Comparison of ENCODE assay signal across 9 cellular contexts in the genomic region with DNA sequence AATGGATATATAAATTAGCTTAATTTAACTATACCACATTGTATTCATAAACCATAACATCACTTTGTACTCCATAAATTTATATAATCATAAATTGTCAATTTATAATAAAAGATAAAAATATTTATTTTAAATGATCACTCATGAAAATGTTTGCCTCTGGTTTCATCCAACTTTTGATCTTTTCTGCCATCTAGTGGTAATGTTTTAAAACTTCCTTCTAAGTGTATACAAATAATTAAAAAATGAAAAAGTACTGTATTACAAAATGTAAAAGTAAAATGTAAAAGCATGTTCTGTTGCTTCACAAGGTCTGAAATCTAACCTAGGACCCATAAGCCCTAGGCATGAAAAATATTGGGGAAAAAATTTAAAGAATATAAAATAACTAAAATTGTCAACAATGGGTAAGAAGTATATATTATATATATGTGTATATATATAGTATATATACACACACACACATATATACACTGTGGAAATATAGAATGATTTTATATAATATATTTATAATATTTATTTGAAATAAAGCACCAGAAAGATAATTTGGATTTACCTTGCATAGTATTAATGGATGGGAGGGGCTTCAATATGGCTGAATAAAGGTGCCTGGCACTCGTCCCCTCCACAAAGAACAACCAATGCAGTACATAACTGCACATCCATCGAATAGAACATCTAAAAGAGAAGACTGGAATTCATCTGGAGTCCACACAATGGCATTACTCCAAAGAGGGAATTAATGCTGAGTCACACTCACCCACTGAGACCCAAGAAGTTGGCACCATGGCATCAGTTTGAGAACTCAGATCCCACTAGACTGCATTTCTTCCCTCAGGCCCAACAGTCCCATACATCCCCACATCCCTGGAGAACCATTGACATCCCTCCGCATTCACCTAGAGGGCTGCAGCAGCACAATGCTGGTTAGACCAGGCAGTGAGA. TPM values are rescaled to one million over a fixed set of nuclear protein-coding genes. Genes with fewer than 3 reads are reported as not detected.
DNase-seq lines count a peak whose midpoint lies in the region; ATAC-seq and TF ChIP-seq lines count a peak whose summit lies in the region.
"Had no signal": no experiment of that assay in that cellular context is flagged by ENCODE, and none has a peak within 500 bp of the region (broad histone marks: within the 10 kb centered on the region; RNA-seq: fewer than 3 reads in every experiment).

No MANE protein-coding gene starts in this region.

- BruUV-seq in Calu3 (replicated peaks; lab: Mats Ljungman, UMichigan) = no TSS peak

- H3K4me3 Mint-ChIP-seq in GM23338 (no peak overlapping the region), nephron (no peak overlapping the region), Calu3 (ENCODE audit: low read depth, unreplicated experiment) (no peak overlapping the region)
- H3K4me3 Mint-ChIP-seq: activated naive CD8-positive, alpha-beta T cell had no signal

- CTCF ChIA-PET in Calu3 (lab: Charles Lee) = interaction anchor here (1.5 kb wide), 1 partner anchor 77 kb away, joined by 3 read pairs; no protein-coding TSS in a partner anchor

- H3F3A ChIP-seq in GM23338 (replicated peaks; ENCODE audit: low read depth) = no peaks in the 10 kb centered on the region

- peak overlapping the region; percentile 56; the same call in 1 of the 2 replicates for H3K27ac Mint-ChIP-seq in GM23338
- no peak overlapping the region for H3K27ac Mint-ChIP-seq in nephron
- H3K27ac Mint-ChIP-seq in Calu3 (ENCODE audit: unreplicated experiment) = no peak overlapping the region
- H3K27ac Mint-ChIP-seq: activated naive CD8-positive, alpha-beta T cell had no signal

- DNase-seq in AG10803 (ENCODE audit: low read depth) (peak; percentile 60), GM23338 (ENCODE audit: low spot score) (peak; percentile 54), NCI-H345 treated with DMSO at 0.1 percent for 48 hours (lab: John Stamatoyannopoulos, UW; ENCODE audit: unreplicated experiment) (peak; percentile 11), cerebellum (ENCODE audit: low spot score) (peak; percentile 6), Calu3 (no peak)

- H3K9me3 Mint-ChIP-seq in GM23338 (no peaks in the 10 kb centered on the region), nephron (peaks cover 27% of the 10 kb centered on the region), Calu3 (ENCODE audit: low read depth, unreplicated experiment) (peaks cover 5% of the 10 kb centered on the region)

- TF ChIP-seq CTCF in AG10803 (conservative IDR thresholded peaks at IDR 0.05; ENCODE audit: low read length) = peak; percentile 52
- TF ChIP-seq CTCF in GM23338 (conservative IDR thresholded peaks at IDR 0.05; ENCODE audit: low read depth in 2 of 2) = peak in 1 of 2 experiments; percentile 65; a peak in 3 of 4 replicates
- TF ChIP-seq CTCF in nephron (IDR thresholded peaks at IDR 0.05; ENCODE audit: unreplicated experiment in 3 of 3) = peak; percentile 48 to 73 (median 52)
- no peak for TF ChIP-seq CTCF in Calu3 (IDR thresholded peaks at IDR 0.05; ENCODE audit: unreplicated experiment)

- H3K4me3 ChIP-seq in AG10803 (ENCODE audit: low read length) (no peak overlapping the region), GM23338 (no peak overlapping the region)

- H3K4me1 Mint-ChIP-seq in GM23338 = peaks cover 5% of the 10 kb centered on the region; the same call in 1 of the 3 replicates
- H3K4me1 Mint-ChIP-seq in nephron = peaks cover 11% of the 10 kb centered on the region
- peaks cover 8% of the 10 kb centered on the region for H3K4me1 Mint-ChIP-seq in Calu3 (ENCODE audit: low read depth, unreplicated experiment)

- peaks cover 2% of the 10 kb centered on the region for H3K27me3 Mint-ChIP-seq in GM23338 (ENCODE audit: insufficient read depth, low read depth, poor library complexity)
- H3K27me3 Mint-ChIP-seq in nephron (ENCODE audit: low read depth) = no peaks in the 10 kb centered on the region
- H3K27me3 Mint-ChIP-seq in Calu3 (ENCODE audit: unreplicated experiment) = no peaks in the 10 kb centered on the region

- no peaks in the 10 kb centered on the region for H4K20me1 ChIP-seq in GM23338 (replicated peaks; ENCODE audit: insufficient read depth)

- no peak for ATAC-seq in GM23338
- no peak for ATAC-seq in GM21786 (IDR thresholded peaks at IDR 0.05; ENCODE audit: unreplicated experiment)
- no peak for ATAC-seq in HG02763 (IDR thresholded peaks at IDR 0.05; ENCODE audit: unreplicated experiment)

- no peaks in the 10 kb centered on the region for H3K36me3 ChIP-seq in GM23338 (ENCODE audit: insufficient read depth)

- no peak overlapping the region for H3K4me2 ChIP-seq in GM23338

- no peak overlapping the region for H2AFZ ChIP-seq in GM23338

- no peaks in the 10 kb centered on the region for H3K9me2 ChIP-seq in GM23338 (ENCODE audit: insufficient read depth)

- H3K27me3 ChIP-seq in GM23338 (ENCODE audit: insufficient read depth) = no peaks in the 10 kb centered on the region

- H3K4me1 ChIP-seq in GM23338 (ENCODE audit: insufficient read depth) = no peaks in the 10 kb centered on the region

- intact Hi-C loops in Calu3 (cut with micrococcal nuclease; ENCODE audit: unreplicated experiment) = loop anchor here (1.0 to 5.0 kb wide), 4 partner anchors 77 to 312 kb away; no protein-coding TSS in a partner anchor

- no peak overlapping the region for H3K27ac ChIP-seq in GM23338 (ENCODE audit: low read depth)

- H3K36me3 Mint-ChIP-seq in GM23338 (ENCODE audit: low read depth) (no peaks in the 10 kb centered on the region), nephron (ENCODE audit: low read depth) (no peaks in the 10 kb centered on the region), Calu3 (ENCODE audit: insufficient read depth, unreplicated experiment) (no peaks in the 10 kb centered on the region)
- H3K36me3 Mint-ChIP-seq: activated naive CD8-positive, alpha-beta T cell had no signal

- no peaks in the 10 kb centered on the region for H3K79me2 ChIP-seq in GM23338 (replicated peaks; ENCODE audit: insufficient read depth)

TF ChIP-seq in GM23338, 12 proteins besides CTCF, POLR2A, EP300 and RAD21 (continues in another document):
- TF ChIP-seq JUNB (IDR thresholded peaks at IDR 0.05; ENCODE audit: unreplicated experiment) (no peak), ZNF331 (CRISPR knock-in tag; IDR thresholded peaks at IDR 0.05; ENCODE audit: low read depth) (no peak), STAT1 (IDR thresholded peaks at IDR 0.05; ENCODE audit: unreplicated experiment) (no peak), POLR2AphosphoS5 (IDR thresholded peaks at IDR 0.05; ENCODE audit: low read depth) (no peak), ZNF114 (CRISPR knock-in tag; IDR thresholded peaks at IDR 0.05) (no peak), EZH2phosphoT487 (IDR thresholded peaks at IDR 0.05; ENCODE audit: unreplicated experiment) (no peak), NANOG (IDR thresholded peaks at IDR 0.05; ENCODE audit: borderline replicate concordance) (no peak), CREB1 (CRISPR knock-in tag; IDR thresholded peaks at IDR 0.05; ENCODE audit: low read depth) (no peak)
- TF ChIP-seq, protein P1, sequence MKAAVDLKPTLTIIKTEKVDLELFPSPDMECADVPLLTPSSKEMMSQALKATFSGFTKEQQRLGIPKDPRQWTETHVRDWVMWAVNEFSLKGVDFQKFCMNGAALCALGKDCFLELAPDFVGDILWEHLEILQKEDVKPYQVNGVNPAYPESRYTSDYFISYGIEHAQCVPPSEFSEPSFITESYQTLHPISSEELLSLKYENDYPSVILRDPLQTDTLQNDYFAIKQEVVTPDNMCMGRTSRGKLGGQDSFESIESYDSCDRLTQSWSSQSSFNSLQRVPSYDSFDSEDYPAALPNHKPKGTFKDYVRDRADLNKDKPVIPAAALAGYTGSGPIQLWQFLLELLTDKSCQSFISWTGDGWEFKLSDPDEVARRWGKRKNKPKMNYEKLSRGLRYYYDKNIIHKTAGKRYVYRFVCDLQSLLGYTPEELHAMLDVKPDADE (IDR thresholded peaks at IDR 0.05) = no peak
- TF ChIP-seq, protein P2, sequence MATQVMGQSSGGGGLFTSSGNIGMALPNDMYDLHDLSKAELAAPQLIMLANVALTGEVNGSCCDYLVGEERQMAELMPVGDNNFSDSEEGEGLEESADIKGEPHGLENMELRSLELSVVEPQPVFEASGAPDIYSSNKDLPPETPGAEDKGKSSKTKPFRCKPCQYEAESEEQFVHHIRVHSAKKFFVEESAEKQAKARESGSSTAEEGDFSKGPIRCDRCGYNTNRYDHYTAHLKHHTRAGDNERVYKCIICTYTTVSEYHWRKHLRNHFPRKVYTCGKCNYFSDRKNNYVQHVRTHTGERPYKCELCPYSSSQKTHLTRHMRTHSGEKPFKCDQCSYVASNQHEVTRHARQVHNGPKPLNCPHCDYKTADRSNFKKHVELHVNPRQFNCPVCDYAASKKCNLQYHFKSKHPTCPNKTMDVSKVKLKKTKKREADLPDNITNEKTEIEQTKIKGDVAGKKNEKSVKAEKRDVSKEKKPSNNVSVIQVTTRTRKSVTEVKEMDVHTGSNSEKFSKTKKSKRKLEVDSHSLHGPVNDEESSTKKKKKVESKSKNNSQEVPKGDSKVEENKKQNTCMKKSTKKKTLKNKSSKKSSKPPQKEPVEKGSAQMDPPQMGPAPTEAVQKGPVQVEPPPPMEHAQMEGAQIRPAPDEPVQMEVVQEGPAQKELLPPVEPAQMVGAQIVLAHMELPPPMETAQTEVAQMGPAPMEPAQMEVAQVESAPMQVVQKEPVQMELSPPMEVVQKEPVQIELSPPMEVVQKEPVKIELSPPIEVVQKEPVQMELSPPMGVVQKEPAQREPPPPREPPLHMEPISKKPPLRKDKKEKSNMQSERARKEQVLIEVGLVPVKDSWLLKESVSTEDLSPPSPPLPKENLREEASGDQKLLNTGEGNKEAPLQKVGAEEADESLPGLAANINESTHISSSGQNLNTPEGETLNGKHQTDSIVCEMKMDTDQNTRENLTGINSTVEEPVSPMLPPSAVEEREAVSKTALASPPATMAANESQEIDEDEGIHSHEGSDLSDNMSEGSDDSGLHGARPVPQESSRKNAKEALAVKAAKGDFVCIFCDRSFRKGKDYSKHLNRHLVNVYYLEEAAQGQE (IDR thresholded peaks at IDR 0.05; ENCODE audit: unreplicated experiment) = no peak

RNA-seq across cellular contexts. Expression of gene ANXA1, which starts 32.5 kb away (rescaled TPM):
- total RNA-seq in GM23338 (2014; rRNA removed; shearing (Covaris generic)) = 2.2 and 4.9 TPM in 2 replicates
- 3.3 and 5.8 TPM in 2 replicates for polyA plus RNA-seq in GM23338 (2016; fragmentation: Nextera tagmentation; extraction: Ambion mirVana)
- total RNA-seq in cerebellum (17.8 TPM), Calu3 (2022) (458 and 526 TPM in 2 replicates)

Comparison
In these comparisons a context has a peak if more than half of its experiments do, and no peak if none do; other contexts are left out.
1. RNA of gene ANXA1, which starts 32.5 kb away (total RNA-seq): 458 to 526 TPM in Calu3; 17.8 TPM in cerebellum (single experiment) and 2.2 to 4.9 TPM in GM23338; every median in the first group is over 10 times any median in the second.